ENCODE assay signal across 21 cellular contexts in genomic region chr17:27873746-27874145, GRCh38.
"Had no signal": no experiment of that assay in that cellular context is flagged by ENCODE, and none has a peak within 500 bp of the region (broad histone marks: within the 10 kb centered on the region; RNA-seq: fewer than 3 reads in every experiment).

No MANE protein-coding gene starts in this region.

- ATAC-seq: effector memory CD8-positive, alpha-beta T cell; gastroesophageal sphincter; heart left ventricle; left ventricle myocardium superior; mucosa of descending colon; psoas muscle; right cardiac atrium; stimulated activated naive CD8-positive, alpha-beta T cell treated with anti-CD3 and anti-CD28 coated beads, Interleukin-15, Interleukin-2, amounts not matched to agents 100 U/mL and 50 U/mL, for 24 hours had no signal

- H3K9me3 Mint-ChIP-seq: activated naive CD4-positive, alpha-beta T cell treated with anti-CD3 and anti-CD28 coated beads, Interleukin-2, amount 50 U/mL, for 24 hours; dendritic cell treated with granulocyte-macrophage colony-stimulating factor and Interleukin-4, amounts not matched to agents 40 ng/mL and 50 ng/mL, for 4 days; effector memory CD8-positive, alpha-beta T cell had no signal

- H3K4me3 ChIP-seq: gastroesophageal sphincter, heart left ventricle, mucosa of descending colon, psoas muscle, tibial artery had no signal

- H3K27ac Mint-ChIP-seq: activated naive CD4-positive, alpha-beta T cell treated with anti-CD3 and anti-CD28 coated beads, Interleukin-2, amount 50 U/mL, for 24 hours; dendritic cell treated with granulocyte-macrophage colony-stimulating factor and Interleukin-4, amounts not matched to agents 40 ng/mL and 50 ng/mL, for 4 days; effector memory CD8-positive, alpha-beta T cell; naive B cell had no signal

- H3K4me3 Mint-ChIP-seq: activated naive CD4-positive, alpha-beta T cell treated with anti-CD3 and anti-CD28 coated beads, Interleukin-2, amount 50 U/mL, for 24 hours; dendritic cell treated with granulocyte-macrophage colony-stimulating factor and Interleukin-4, amounts not matched to agents 40 ng/mL and 50 ng/mL, for 4 days; effector memory CD8-positive, alpha-beta T cell; neural crest cell had no signal

- H3K9me3 ChIP-seq: heart left ventricle, mucosa of descending colon, psoas muscle, tibial artery had no signal

- H3K4me1 Mint-ChIP-seq: naive B cell, neural crest cell had no signal

- DNase-seq: activated CD4-positive, alpha-beta T cell treated with anti-CD3 and anti-CD28 coated beads, Interleukin-2, amount 50 U/mL, for 4 hours; activated CD4-positive, CD25-positive, alpha-beta regulatory T cell treated with anti-CD3 and anti-CD28 coated beads, Interleukin-2, amount 50 U/mL, for 72 hours; activated gamma-delta T cell; effector memory CD8-positive, alpha-beta T cell; heart left ventricle; kidney glomerular epithelial cell; left ventricle myocardium superior; mesenchymal stem cell; mucosa of descending colon; naive B cell; psoas muscle; right cardiac atrium; stimulated activated naive CD8-positive, alpha-beta T cell treated with anti-CD3 and anti-CD28 coated beads, Interleukin-15, Interleukin-2, amounts not matched to agents 100 U/mL and 50 U/mL, for 24 hours; substantia nigra; T-helper 1 cell; T1000; tibial artery had no signal

- H3K27me3 Mint-ChIP-seq: activated naive CD4-positive, alpha-beta T cell treated with anti-CD3 and anti-CD28 coated beads, Interleukin-2, amount 50 U/mL, for 24 hours; dendritic cell treated with granulocyte-macrophage colony-stimulating factor and Interleukin-4, amounts not matched to agents 40 ng/mL and 50 ng/mL, for 4 days; effector memory CD8-positive, alpha-beta T cell had no signal
